ENCODE assay signal across 12 cellular contexts in the genomic region with DNA sequence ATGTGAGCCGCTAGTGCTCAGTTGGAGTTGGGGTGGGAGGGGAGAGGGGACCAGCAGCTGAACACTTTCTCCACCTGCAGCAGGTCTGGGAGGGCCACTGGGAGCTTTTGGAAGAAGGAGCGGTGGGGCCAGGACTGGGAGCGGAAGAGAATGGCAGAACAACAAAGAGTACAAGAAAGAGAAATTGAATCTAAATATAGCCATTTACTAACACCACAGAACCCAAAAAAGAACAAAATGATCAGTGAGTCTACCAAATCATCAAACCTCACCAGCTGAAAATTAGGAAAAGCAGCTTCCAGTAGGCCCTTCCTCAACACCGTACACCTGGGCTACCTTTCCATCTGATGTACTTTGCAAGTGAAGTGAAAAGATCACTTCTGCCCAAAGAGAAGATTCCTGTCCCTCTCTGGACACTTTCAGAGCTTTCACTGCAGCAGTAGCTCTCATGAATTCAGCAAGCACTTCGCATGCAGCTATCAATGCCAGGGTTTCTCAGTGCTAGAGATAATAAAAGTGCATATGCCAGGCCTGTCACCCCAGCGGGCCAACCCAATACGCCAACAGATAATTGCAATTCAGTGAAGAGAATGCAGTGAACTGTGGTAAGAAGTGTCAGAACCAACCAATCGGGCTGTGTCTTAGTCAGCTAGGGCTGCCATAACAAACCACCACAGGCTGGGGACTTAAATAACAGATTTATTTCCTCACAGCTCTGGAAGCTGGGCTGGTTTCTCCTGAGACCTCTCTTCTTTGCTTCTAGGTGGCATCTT. TPM values are rescaled to one million over a fixed set of nuclear protein-coding genes. Genes with fewer than 3 reads are reported as not detected.
A peak's percentile ranks its signal among the peaks of the same experiment; 100 is the strongest.
DNase-seq lines count a peak whose midpoint lies in the region; ATAC-seq and TF ChIP-seq lines count a peak whose summit lies in the region.
"Had no signal": no experiment of that assay in that cellular context is flagged by ENCODE, and none has a peak within 500 bp of the region (broad histone marks: within the 10 kb centered on the region; RNA-seq: fewer than 3 reads in every experiment).

No MANE protein-coding gene starts in this region.

- H3K4me1 ChIP-seq in mononuclear cell (ENCODE audit: insufficient read depth, low read length) (peaks cover 84% of the 10 kb centered on the region), testis (no peaks in the 10 kb centered on the region)

- peak overlapping the region in 1 of 2 donors; percentile 15 for H3K27ac ChIP-seq in testis

- peak overlapping the region; percentile 50 for H3K4me3 ChIP-seq in mononuclear cell (ENCODE audit: low read length)
- no peak overlapping the region for H3K4me3 ChIP-seq in testis

- no peaks in the 10 kb centered on the region for H3K27me3 Mint-ChIP-seq in CD14-positive monocyte (ENCODE audit: low read depth in 3 of 3)
- no peaks in the 10 kb centered on the region for H3K27me3 Mint-ChIP-seq in activated CD8-positive, alpha-beta T cell treated with anti-CD3 and anti-CD28 coated beads, Interleukin-2, amount 10 ng/mL, durations not matched to agents 7 days and 5 days (ENCODE audit: low read depth)

- H3K36me3 Mint-ChIP-seq in CD14-positive monocyte = peaks cover 3 to 10% of the 10 kb centered on the region in 2 donors
- peaks cover 25% of the 10 kb centered on the region for H3K36me3 Mint-ChIP-seq in activated CD8-positive, alpha-beta T cell treated with anti-CD3 and anti-CD28 coated beads, Interleukin-2, amount 10 ng/mL, durations not matched to agents 7 days and 5 days (ENCODE audit: low read depth)

- peak overlapping the region; percentile 87 to 96 for H3K4me3 Mint-ChIP-seq in CD14-positive monocyte
- peak overlapping the region; percentile 70 for H3K4me3 Mint-ChIP-seq in activated CD8-positive, alpha-beta T cell treated with anti-CD3 and anti-CD28 coated beads, Interleukin-2, amount 10 ng/mL, durations not matched to agents 7 days and 5 days
- H3K4me3 Mint-ChIP-seq: H9 had no signal

- intact Hi-C loops in CD14-positive monocyte (cut with micrococcal nuclease) = loop anchor here in 1 of 2 donors (10.0 kb wide), 1 partner anchor 1496 kb away; no protein-coding TSS in a partner anchor
- intact Hi-C loops in testis (cut with DNase I; ENCODE audit: low total_unique reads) = no loop called here

- peaks cover 81% of the 10 kb centered on the region for H3K4me1 Mint-ChIP-seq in CD14-positive monocyte
- H3K4me1 Mint-ChIP-seq in activated CD8-positive, alpha-beta T cell treated with anti-CD3 and anti-CD28 coated beads, Interleukin-2, amount 10 ng/mL, durations not matched to agents 7 days and 5 days (ENCODE audit: low read depth) = peaks cover 72% of the 10 kb centered on the region

- no peaks in the 10 kb centered on the region for H3K9me3 Mint-ChIP-seq in CD14-positive monocyte
- peaks cover 4% of the 10 kb centered on the region for H3K9me3 Mint-ChIP-seq in activated CD8-positive, alpha-beta T cell treated with anti-CD3 and anti-CD28 coated beads, Interleukin-2, amount 10 ng/mL, durations not matched to agents 7 days and 5 days (ENCODE audit: insufficient read depth)
- H3K9me3 Mint-ChIP-seq: H9 had no signal

- no peak for TF ChIP-seq POLR2A in testis (IDR thresholded peaks at IDR 0.05)

- H3K36me3 ChIP-seq in testis (ENCODE audit: low read depth, missing control alignments) = no peaks in the 10 kb centered on the region

- in situ Hi-C loops in GM13976 (cut with MboI; ENCODE audit: low sequenced_read_pairs, unreplicated experiment) = no loop called here

- peak overlapping the region; percentile 92 to 99 (median 96) for H3K27ac Mint-ChIP-seq in CD14-positive monocyte
- H3K27ac Mint-ChIP-seq in activated CD8-positive, alpha-beta T cell treated with anti-CD3 and anti-CD28 coated beads, Interleukin-2, amount 10 ng/mL, durations not matched to agents 7 days and 5 days = peak overlapping the region; percentile 91
- H3K27ac Mint-ChIP-seq: H9 had no signal

- H3K9me3 ChIP-seq in mononuclear cell (ENCODE audit: low read depth, low read length) (no peaks in the 10 kb centered on the region), testis (no peaks in the 10 kb centered on the region)

- DNase-seq in CD14-positive monocyte (ENCODE audit: low spot score) (no peak), testis (no peak), islet precursor cell (no peak), GM13976 (ENCODE audit: low spot score) (no peak)
- DNase-seq in activated CD8-positive, alpha-beta T cell treated with anti-CD3 and anti-CD28 coated beads, Interleukin-2, amount 10 ng/mL, durations not matched to agents 7 days and 5 days = peak; percentile 39
- DNase-seq: H9, NCI-H187 treated with DMSO at 0.1 percent for 48 hours had no signal

- POLR2A ChIA-PET in activated CD8-positive, alpha-beta T cell treated with anti-CD3 and anti-CD28 coated beads, Interleukin-2, amount 10 ng/mL, durations not matched to agents 7 days and 5 days (lab: Charles Lee) = interaction anchor here (0.9 to 1.3 kb wide), 3 partner anchors 10 to 69 kb away, joined by 3 to 7 read pairs (median 4); no protein-coding TSS in a partner anchor

- H3K27me3 ChIP-seq in mononuclear cell (ENCODE audit: insufficient read depth, low read length) = no peaks in the 10 kb centered on the region
- no peaks in the 10 kb centered on the region for H3K27me3 ChIP-seq in testis

- 68 to 81% methylated on average over 8 of the region's 8 CpGs for WGBS in testis, 2 donors

- ATAC-seq in GM18868 (IDR thresholded peaks at IDR 0.05; ENCODE audit: unreplicated experiment) (peak; percentile 25), HG03108 (IDR thresholded peaks at IDR 0.05; ENCODE audit: unreplicated experiment) (no peak)
- ATAC-seq in activated CD8-positive, alpha-beta T cell treated with anti-CD3 and anti-CD28 coated beads, Interleukin-2, amount 10 ng/mL, durations not matched to agents 7 days and 5 days = peak; percentile 42

- no peak for TF ChIP-seq CTCF in CD14-positive monocyte (IDR thresholded peaks at IDR 0.05)
- TF ChIP-seq CTCF in testis (IDR thresholded peaks at IDR 0.05) = no peak
- TF ChIP-seq CTCF in GM13976 (IDR thresholded peaks at IDR 0.05; ENCODE audit: borderline replicate concordance, control extremely low read depth, extremely low read depth, insufficient read depth, missing control alignments) = no peak

- CTCF ChIA-PET in activated CD8-positive, alpha-beta T cell treated with anti-CD3 and anti-CD28 coated beads, Interleukin-2, amount 10 ng/mL, durations not matched to agents 7 days and 5 days (lab: Charles Lee) = interaction anchor here (0.7 to 1.4 kb wide), 4 partner anchors 8 to 57 kb away, joined by 3 to 5 read pairs (median 4); no protein-coding TSS in a partner anchor

RNA-seq across cellular contexts. Expression of gene LY86, which starts 0.6 kb away (rescaled TPM):
- polyA plus RNA-seq in CD14-positive monocyte = 100 to 1,000 TPM; 454 to 609 TPM
- total RNA-seq in activated CD8-positive, alpha-beta T cell treated with anti-CD3 and anti-CD28 coated beads, Interleukin-2, amount 10 ng/mL, durations not matched to agents 7 days and 5 days = 1 to 10 TPM; 1.9 to 2.9 TPM
- total RNA-seq in mononuclear cell = 64.5 TPM
- total RNA-seq in testis = 1 to 10 TPM in 1 of 2 donors, under 1 TPM in 1; 0.87 to 1.6 TPM
- 3.5 TPM for polyA plus RNA-seq in testis (ENCODE audit: insufficient read depth, low read depth, low replicate concordance)
- total RNA-seq: H9, osteoblast, SK-MEL-5 had no signal

Comparison
In these comparisons a context has a peak if more than half of its experiments do, and no peak if none do; other contexts are left out.
1. RNA of gene LY86, which starts 0.6 kb away (total RNA-seq): 64.5 TPM in mononuclear cell (single experiment); 1.9 to 2.9 TPM in activated CD8-positive, alpha-beta T cell treated with anti-CD3 and anti-CD28 coated beads, Interleukin-2, amount 10 ng/mL, durations not matched to agents 7 days and 5 days and 0.87 to 1.6 TPM in testis; every median in the first group is over 10 times any median in the second.